Comparison of ENCODE assay signal across 1 cellular context in genomic region chr19:56567274-56568120, GRCh38.
A peak's percentile ranks its signal among the peaks of the same experiment; 100 is the strongest.
TF ChIP-seq lines count a peak whose summit lies in the region.

ZNF470 (plus strand) TSS chr19:56567468; CDS start chr19:56570312, 2,844 bp downstream.

TF ChIP-seq in H1, 55 proteins besides CTCF, POLR2A, EP300 and RAD21 (continued from another document):
- no peak for TF ChIP-seq CBX5 (IDR thresholded peaks at IDR 0.05; ENCODE audit: low read depth, low read length)
- no peak for TF ChIP-seq JUND (IDR thresholded peaks at IDR 0.05; ENCODE audit: low read length)
- no peak for TF ChIP-seq HDAC2 (IDR thresholded peaks at IDR 0.05; ENCODE audit: borderline replicate concordance in 1 of 2, low read depth in 2 of 2, low read length in 2 of 2)
- peak; percentile 86; the same call in 1 of the 2 replicates for TF ChIP-seq EGR1 (IDR thresholded peaks at IDR 0.05; ENCODE audit: borderline replicate concordance, low read depth, low read length)
- no peak for TF ChIP-seq SP4 (IDR thresholded peaks at IDR 0.05; ENCODE audit: low read length)
- no peak for TF ChIP-seq BCL11A (IDR thresholded peaks at IDR 0.05; ENCODE audit: low read depth in 2 of 2, low read length in 2 of 2)
- TF ChIP-seq TCF12 (IDR thresholded peaks at IDR 0.05; ENCODE audit: low read depth, low read length), result no peak
- no peak for TF ChIP-seq FOSL1 (IDR thresholded peaks at IDR 0.05; ENCODE audit: insufficient read depth, low read depth, low read length)
- no peak for TF ChIP-seq CBX8 (IDR thresholded peaks at IDR 0.05; ENCODE audit: borderline replicate concordance, low read depth, low read length)
- no peak for TF ChIP-seq SRF (IDR thresholded peaks at IDR 0.05; ENCODE audit: low read depth, low read length)
- TF ChIP-seq CHD1 (IDR thresholded peaks at IDR 0.05; ENCODE audit: low read depth, low read length), result no peak
- TF ChIP-seq MAX (IDR thresholded peaks at IDR 0.05), result peak; percentile 83
- TF ChIP-seq SIN3A (conservative IDR thresholded peaks at IDR 0.05 in 1 of 2, IDR thresholded peaks at IDR 0.05 in 1 of 2; ENCODE audit: low read depth in 1 of 2, low read length in 2 of 2), result peak in 1 of 2 experiments; percentile 73; a peak in 2 of 4 replicates
- no peak for TF ChIP-seq SUZ12 (IDR thresholded peaks at IDR 0.05; ENCODE audit: low read length)
- TF ChIP-seq TAF7 (optimal IDR thresholded peaks at IDR 0.05; ENCODE audit: borderline replicate concordance, low read depth, low read length), result no peak
- no peak for TF ChIP-seq ATF2 (IDR thresholded peaks at IDR 0.05; ENCODE audit: low read length)
- TF ChIP-seq RXRA (IDR thresholded peaks at IDR 0.05; ENCODE audit: insufficient read depth, low read depth, low read length), result no peak
- TF ChIP-seq SP1 (IDR thresholded peaks at IDR 0.05; ENCODE audit: low read depth, low read length), result peak; percentile 74
- no peak for TF ChIP-seq CEBPB (IDR thresholded peaks at IDR 0.05; ENCODE audit: low read depth, low read length)
- no peak for TF ChIP-seq SAP30 (IDR thresholded peaks at IDR 0.05; ENCODE audit: insufficient read depth, insufficient replicate concordance, low read length)
- 0 out of 2 replicates have a peak, but pooled peaks have one; percentile 16 for TF ChIP-seq ATF3 (IDR thresholded peaks at IDR 0.05; ENCODE audit: insufficient read depth, low read depth, low read length)
- TF ChIP-seq KDM4A (IDR thresholded peaks at IDR 0.05; ENCODE audit: low read depth, low read length, severe bottlenecking), result peak; percentile 98
- no peak for TF ChIP-seq GTF2F1 (IDR thresholded peaks at IDR 0.05; ENCODE audit: borderline replicate concordance, low read depth, low read length)
- TF ChIP-seq YY1 (IDR thresholded peaks at IDR 0.05; ENCODE audit: low read depth, low read length), result no peak
- TF ChIP-seq KDM1A (IDR thresholded peaks at IDR 0.05; ENCODE audit: borderline replicate concordance, low read length), result no peak
- TF ChIP-seq E2F6 (IDR thresholded peaks at IDR 0.05), result no peak; the same call in none of the 2 replicates
- peak; percentile 68; the same call in 1 of the 2 replicates for TF ChIP-seq PHF8 (conservative IDR thresholded peaks at IDR 0.05; ENCODE audit: low read depth, low read length)
- TF ChIP-seq TBP (IDR thresholded peaks at IDR 0.05; ENCODE audit: low read depth, low read length), result 0 out of 2 replicates have a peak, but pooled peaks have one; percentile 25
- TF ChIP-seq POLR2AphosphoS5 (IDR thresholded peaks at IDR 0.05; ENCODE audit: low read depth, low read length), result no peak
- TF ChIP-seq SIX5 (IDR thresholded peaks at IDR 0.05; ENCODE audit: low read depth, low read length), result peak; percentile 67
- TF ChIP-seq CTBP2 (IDR thresholded peaks at IDR 0.05; ENCODE audit: borderline replicate concordance, insufficient read depth, insufficient read length, low read length), result no peak
- no peak for TF ChIP-seq RFX5 (IDR thresholded peaks at IDR 0.05; ENCODE audit: borderline replicate concordance, low read depth, low read length)
- no peak for TF ChIP-seq SP2 (IDR thresholded peaks at IDR 0.05; ENCODE audit: low read length)
- no peak for TF ChIP-seq KDM5A (IDR thresholded peaks at IDR 0.05; ENCODE audit: low read length)
- TF ChIP-seq RBBP5 (IDR thresholded peaks at IDR 0.05; ENCODE audit: borderline replicate concordance, low read depth, low read length), result peak; percentile 39; the same call in 1 of the 2 replicates
